In the genomic region with DNA sequence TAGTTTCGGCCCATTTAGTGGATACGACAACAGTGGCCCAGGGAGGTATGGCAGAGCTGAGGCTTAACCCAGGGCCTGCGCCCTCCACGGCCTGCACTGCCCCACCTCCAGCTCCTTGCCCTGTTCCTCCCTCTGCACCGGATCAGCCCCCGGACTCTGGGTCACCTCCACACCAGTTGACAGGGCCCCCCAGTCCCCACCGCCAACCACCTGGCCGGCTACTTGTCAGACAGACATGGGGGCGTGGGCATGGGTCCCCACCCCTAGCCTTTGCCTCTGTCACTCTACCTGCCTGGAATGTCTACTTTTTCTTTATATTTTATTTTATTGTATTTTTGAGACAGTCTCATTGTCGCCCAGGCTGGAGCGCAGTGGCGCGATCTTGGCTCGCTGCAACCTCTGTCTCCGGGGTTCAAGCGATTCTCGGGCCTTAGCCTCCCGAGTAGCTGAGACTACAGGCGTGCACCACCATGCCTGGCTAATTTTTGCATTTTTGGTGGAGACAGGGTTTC, we compare ENCODE assay signal across 1 cellular context.
TF ChIP-seq lines count a peak whose summit lies in the region.

No MANE protein-coding gene starts in this region.

TF ChIP-seq in K562, 482 proteins besides CTCF, POLR2A, EP300 and RAD21:
- TF ChIP-seq ZNF785 (CRISPR knock-in tag; IDR thresholded peaks at IDR 0.05) (no peak), ZNF778 (CRISPR knock-in tag; IDR thresholded peaks at IDR 0.05) (no peak), DIDO1 (tag; IDR thresholded peaks at IDR 0.05; ENCODE audit: low read depth) (no peak), ZNF696 (CRISPR knock-in tag; conservative IDR thresholded peaks at IDR 0.05) (no peak), MTA3 (IDR thresholded peaks at IDR 0.05; ENCODE audit: borderline replicate concordance) (0 out of 2 replicates have a peak, but pooled peaks have one; percentile 7), BCOR (IDR thresholded peaks at IDR 0.05) (no peak), ZNF239 (CRISPR knock-in tag; IDR thresholded peaks at IDR 0.05) (no peak), ZNF57 (CRISPR knock-in tag; IDR thresholded peaks at IDR 0.05) (no peak), KDM5B (IDR thresholded peaks at IDR 0.05; ENCODE audit: insufficient replicate concordance, low read depth, low read length) (no peak)
- TF ChIP-seq, protein P1, sequence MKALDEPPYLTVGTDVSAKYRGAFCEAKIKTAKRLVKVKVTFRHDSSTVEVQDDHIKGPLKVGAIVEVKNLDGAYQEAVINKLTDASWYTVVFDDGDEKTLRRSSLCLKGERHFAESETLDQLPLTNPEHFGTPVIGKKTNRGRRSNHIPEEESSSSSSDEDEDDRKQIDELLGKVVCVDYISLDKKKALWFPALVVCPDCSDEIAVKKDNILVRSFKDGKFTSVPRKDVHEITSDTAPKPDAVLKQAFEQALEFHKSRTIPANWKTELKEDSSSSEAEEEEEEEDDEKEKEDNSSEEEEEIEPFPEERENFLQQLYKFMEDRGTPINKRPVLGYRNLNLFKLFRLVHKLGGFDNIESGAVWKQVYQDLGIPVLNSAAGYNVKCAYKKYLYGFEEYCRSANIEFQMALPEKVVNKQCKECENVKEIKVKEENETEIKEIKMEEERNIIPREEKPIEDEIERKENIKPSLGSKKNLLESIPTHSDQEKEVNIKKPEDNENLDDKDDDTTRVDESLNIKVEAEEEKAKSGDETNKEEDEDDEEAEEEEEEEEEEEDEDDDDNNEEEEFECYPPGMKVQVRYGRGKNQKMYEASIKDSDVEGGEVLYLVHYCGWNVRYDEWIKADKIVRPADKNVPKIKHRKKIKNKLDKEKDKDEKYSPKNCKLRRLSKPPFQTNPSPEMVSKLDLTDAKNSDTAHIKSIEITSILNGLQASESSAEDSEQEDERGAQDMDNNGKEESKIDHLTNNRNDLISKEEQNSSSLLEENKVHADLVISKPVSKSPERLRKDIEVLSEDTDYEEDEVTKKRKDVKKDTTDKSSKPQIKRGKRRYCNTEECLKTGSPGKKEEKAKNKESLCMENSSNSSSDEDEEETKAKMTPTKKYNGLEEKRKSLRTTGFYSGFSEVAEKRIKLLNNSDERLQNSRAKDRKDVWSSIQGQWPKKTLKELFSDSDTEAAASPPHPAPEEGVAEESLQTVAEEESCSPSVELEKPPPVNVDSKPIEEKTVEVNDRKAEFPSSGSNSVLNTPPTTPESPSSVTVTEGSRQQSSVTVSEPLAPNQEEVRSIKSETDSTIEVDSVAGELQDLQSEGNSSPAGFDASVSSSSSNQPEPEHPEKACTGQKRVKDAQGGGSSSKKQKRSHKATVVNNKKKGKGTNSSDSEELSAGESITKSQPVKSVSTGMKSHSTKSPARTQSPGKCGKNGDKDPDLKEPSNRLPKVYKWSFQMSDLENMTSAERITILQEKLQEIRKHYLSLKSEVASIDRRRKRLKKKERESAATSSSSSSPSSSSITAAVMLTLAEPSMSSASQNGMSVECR (CRISPR knock-in tag; IDR thresholded peaks at IDR 0.05): 0 out of 2 replicates have a peak, but pooled peaks have one; percentile 17
